Comparison of ENCODE assay signal across 13 cellular contexts in genomic region chr4:151865744-151866143, GRCh38.
"Had no signal": no experiment of that assay in that cellular context is flagged by ENCODE, and none has a peak within 500 bp of the region (broad histone marks: within the 10 kb centered on the region; RNA-seq: fewer than 3 reads in every experiment).

No MANE protein-coding gene starts in this region.

- H3K36me3 Mint-ChIP-seq: activated naive CD4-positive, alpha-beta T cell treated with anti-CD3 and anti-CD28 coated beads, Interleukin-2, amount 50 U/mL, for 24 hours; T-cell had no signal

- H3K4me1 ChIP-seq: parathyroid adenoma, thyroid gland, uterus had no signal

- H3K27me3 ChIP-seq: brain microvascular endothelial cell, heart left ventricle, stomach, thyroid gland, uterus had no signal

- H3K9me3 ChIP-seq: stomach, thyroid gland, uterus had no signal

- H3K4me3 ChIP-seq: heart left ventricle, skin epidermis, stomach, thyroid gland, uterus had no signal

- H3K27ac Mint-ChIP-seq: activated naive CD4-positive, alpha-beta T cell treated with anti-CD3 and anti-CD28 coated beads, Interleukin-2, amount 50 U/mL, for 24 hours; T-cell had no signal

- H3K4me3 Mint-ChIP-seq: activated naive CD4-positive, alpha-beta T cell treated with anti-CD3 and anti-CD28 coated beads, Interleukin-2, amount 50 U/mL, for 24 hours; neural crest cell; T-cell had no signal

- H3K27me3 Mint-ChIP-seq: activated naive CD4-positive, alpha-beta T cell treated with anti-CD3 and anti-CD28 coated beads, Interleukin-2, amount 50 U/mL, for 24 hours had no signal

- ATAC-seq: T-cell had no signal

- H3K9me3 Mint-ChIP-seq: activated naive CD4-positive, alpha-beta T cell treated with anti-CD3 and anti-CD28 coated beads, Interleukin-2, amount 50 U/mL, for 24 hours had no signal

- H2AFZ ChIP-seq: parathyroid adenoma had no signal

- H3K79me2 ChIP-seq: parathyroid adenoma had no signal

- H3K27ac ChIP-seq: brain microvascular endothelial cell, parathyroid adenoma, stomach, thyroid gland, uterus had no signal

- H3K9ac ChIP-seq: parathyroid adenoma had no signal

- DNase-seq: activated CD4-positive, alpha-beta T cell treated with anti-CD3 and anti-CD28 coated beads for 48 hours; brain microvascular endothelial cell; foreskin melanocyte; mammary epithelial cell had no signal

- H3K4me1 Mint-ChIP-seq: neural crest cell had no signal

- H3K36me3 ChIP-seq: brain microvascular endothelial cell, heart left ventricle, stomach, thyroid gland, uterus had no signal
